ENCODE assay signal across 17 cellular contexts in genomic region chr4:1001561-1002130, GRCh38. TPM values are rescaled to one million over a fixed set of nuclear protein-coding genes. Genes with fewer than 3 reads are reported as not detected.
A peak's percentile ranks its signal among the peaks of the same experiment; 100 is the strongest.
DNase-seq lines count a peak whose midpoint lies in the region; ATAC-seq and TF ChIP-seq lines count a peak whose summit lies in the region.
"Had no signal": no experiment of that assay in that cellular context is flagged by ENCODE, and none has a peak within 500 bp of the region (broad histone marks: within the 10 kb centered on the region; RNA-seq: fewer than 3 reads in every experiment).

No MANE protein-coding gene starts in this region.

- no peak for TF ChIP-seq CTCF in left ventricle myocardium inferior (IDR thresholded peaks at IDR 0.05; ENCODE audit: borderline replicate concordance)

- DNase-seq in left ventricle myocardium inferior = no peak
- DNase-seq in left cardiac atrium = no peak
- no peak for DNase-seq in NT2/D1 (ENCODE audit: low read depth, low spot score)
- DNase-seq in NCI-H2029 (lab: John Stamatoyannopoulos, UW) = no peak
- DNase-seq in OCI-M1 (lab: John Stamatoyannopoulos, UW) = no peak
- DNase-seq: CD8-positive, alpha-beta memory T cell; DMS79; HFFc6; KBM-7; NCI-H146; NCI-H510A treated with DMSO at 0.1 percent for 48 hours had no signal

- H3K4me3 ChIP-seq in left ventricle myocardium inferior (peak overlapping the region; percentile 43), NT2/D1 (ENCODE audit: insufficient read length, low read depth) (no peak overlapping the region), iPS-18c (ENCODE audit: insufficient read depth, low read depth, low read length) (peak overlapping the region; percentile 31; the same call in 1 of the 2 replicates)
- H3K4me3 ChIP-seq: BLaER1, GM12878 had no signal

- no peaks in the 10 kb centered on the region for H3K36me3 ChIP-seq in left ventricle myocardium inferior
- no peaks in the 10 kb centered on the region for H3K36me3 ChIP-seq in NT2/D1 (ENCODE audit: insufficient read depth, insufficient read length, low read length)
- H3K36me3 ChIP-seq: BLaER1 had no signal

- H3K9me3 ChIP-seq in left ventricle myocardium inferior (replicated peaks) = no peaks in the 10 kb centered on the region
- no peaks in the 10 kb centered on the region for H3K9me3 ChIP-seq in NT2/D1 (ENCODE audit: insufficient read depth, low read length)
- no peaks in the 10 kb centered on the region for H3K9me3 ChIP-seq in iPS-18c (ENCODE audit: control insufficient read depth, insufficient read depth, low read length)

- H3K4me1 ChIP-seq in left ventricle myocardium inferior (peaks cover 49% of the 10 kb centered on the region), NT2/D1 (ENCODE audit: insufficient read depth, insufficient read length) (peaks cover 15% of the 10 kb centered on the region)

- peak overlapping the region; percentile 11 for H3K9ac ChIP-seq in NT2/D1 (ENCODE audit: insufficient read length, low read depth)
- H3K9ac ChIP-seq: BLaER1 had no signal

- H3K27ac ChIP-seq in left ventricle myocardium inferior (replicated peaks) = no peak overlapping the region
- H3K27ac ChIP-seq: BLaER1 had no signal

- no peak for ATAC-seq in left cardiac atrium
- no peak for ATAC-seq in GM21367 (IDR thresholded peaks at IDR 0.05; ENCODE audit: unreplicated experiment)
- ATAC-seq in HG02610 (IDR thresholded peaks at IDR 0.05; ENCODE audit: unreplicated experiment) = no peak
- ATAC-seq: GM12878, Panc1 had no signal

- H3K27me3 ChIP-seq in left ventricle myocardium inferior (ENCODE audit: low read depth) = peaks cover 98% of the 10 kb centered on the region
- peaks cover 93% of the 10 kb centered on the region for H3K27me3 ChIP-seq in NT2/D1 (ENCODE audit: insufficient read depth, insufficient read length)

- intact Hi-C loops in left ventricle myocardium inferior (cut with micrococcal nuclease) = no loop called here
- intact Hi-C loops in left cardiac atrium (cut with DNase I) = no loop called here

RNA-seq across cellular contexts. Expression of gene SLC26A1, which starts 8.4 kb away (rescaled TPM):
- total RNA-seq in left ventricle myocardium inferior (not detected), left cardiac atrium (under 1 TPM in 1 of 2 donors, not detected in 1; 0.27 TPM)
- total RNA-seq: CD8-positive, alpha-beta memory T cell had no signal

RNA-seq across cellular contexts. Expression of gene FGFRL1, which starts 9.8 kb away (rescaled TPM):
- total RNA-seq in left ventricle myocardium inferior = 22.4 TPM
- 10 to 100 TPM; 21.6 to 29.0 TPM for total RNA-seq in left cardiac atrium

RNA-seq across cellular contexts. Expression of gene IDUA, which starts 14.8 kb away (rescaled TPM):
- total RNA-seq in left ventricle myocardium inferior = 9.0 TPM
- 10 to 100 TPM; 15.4 to 18.7 TPM for total RNA-seq in left cardiac atrium

RNA-seq across cellular contexts. Expression of gene DGKQ, which starts 28.3 kb away (rescaled TPM):
- total RNA-seq in left ventricle myocardium inferior (3.5 TPM), left cardiac atrium (1 to 10 TPM; 5.1 to 5.6 TPM)
